Comparison of ENCODE assay signal across 25 cellular contexts in the genomic region with DNA sequence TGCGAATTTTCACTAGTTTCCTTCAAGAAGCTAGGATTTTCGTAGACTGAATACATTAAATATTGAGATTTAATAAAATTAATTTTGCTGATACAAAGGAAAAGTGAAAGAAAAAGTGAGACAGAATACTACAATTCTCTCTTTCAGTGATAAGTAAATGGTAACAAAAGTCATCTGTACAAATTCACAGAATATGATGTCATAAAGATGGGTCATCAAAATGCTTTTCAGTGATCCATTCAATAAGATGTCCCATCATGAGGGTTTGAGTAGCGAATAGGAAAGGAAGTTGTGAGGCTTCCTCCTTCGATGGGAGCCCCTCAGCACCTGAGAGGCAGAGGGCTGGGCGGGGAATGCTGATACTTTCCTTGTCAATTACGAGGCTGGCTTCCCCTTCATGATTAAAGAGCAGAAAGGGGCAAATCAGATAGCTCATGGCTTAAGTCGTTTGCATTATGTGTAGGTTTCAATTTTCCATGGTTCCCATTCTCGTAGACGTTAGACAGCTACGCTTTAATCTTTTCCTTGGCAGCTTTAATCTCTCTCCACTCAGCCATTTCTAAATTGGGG.
DNase-seq lines count a peak whose midpoint lies in the region; ATAC-seq, FAIRE-seq and TF ChIP-seq lines count a peak whose summit lies in the region.
"Had no signal": no experiment of that assay in that cellular context is flagged by ENCODE, and none has a peak within 500 bp of the region (broad histone marks: within the 10 kb centered on the region; RNA-seq: fewer than 3 reads in every experiment).

No MANE protein-coding gene starts in this region.

- no peaks in the 10 kb centered on the region for H3K27me3 ChIP-seq in BLaER1 treated with 17β-estradiol and CSF1 and Interleukin-3, amounts not matched to agents 10 nM and 100 nM
- no peaks in the 10 kb centered on the region for H3K27me3 ChIP-seq in PC-3 (ENCODE audit: low read length)
- H3K27me3 ChIP-seq in hepatocyte = no peaks in the 10 kb centered on the region
- H3K27me3 ChIP-seq: MG63 had no signal

- peaks cover 10 to 20% (median 13%) of the 10 kb centered on the region in 10 experiments for H3K4me1 ChIP-seq in BLaER1 treated with 17β-estradiol and CSF1 and Interleukin-3, amounts not matched to agents 10 nM and 100 nM
- H3K4me1 ChIP-seq in PC-3 (ENCODE audit: insufficient read depth, low read length) (peaks cover 19% of the 10 kb centered on the region), hepatocyte (ENCODE audit: insufficient read depth) (no peaks in the 10 kb centered on the region)

- H2AFZ ChIP-seq in PC-3 (ENCODE audit: low read length) (no peak overlapping the region), hepatocyte (peak overlapping the region; percentile 13)
- H2AFZ ChIP-seq: GM23248 had no signal

- H3K36me3 ChIP-seq in BLaER1 treated with 17β-estradiol and CSF1 and Interleukin-3, amounts not matched to agents 10 nM and 100 nM = no peaks in the 10 kb centered on the region
- H3K36me3 ChIP-seq in PC-3 (ENCODE audit: low read depth, low read length) = no peaks in the 10 kb centered on the region
- H3K36me3 ChIP-seq in hepatocyte (replicated peaks; ENCODE audit: insufficient read depth, low read depth) = no peaks in the 10 kb centered on the region
- H3K36me3 ChIP-seq: MG63 had no signal

- H3K4me2 ChIP-seq in BLaER1 treated with 17β-estradiol and CSF1 and Interleukin-3, amounts not matched to agents 10 nM and 100 nM = peak overlapping the region in 6 of 11 experiments; percentile 40 to 62 (median 52); a peak in 6 of 22 replicates
- H3K4me2 ChIP-seq in PC-3 (ENCODE audit: low read length) = peak overlapping the region; percentile 75
- peak overlapping the region; percentile 59 for H3K4me2 ChIP-seq in hepatocyte

- CTCF ChIA-PET in PC-3 (lab: Charles Lee) = interaction anchor here (0.6 kb wide), 1 partner anchor 24 kb away, joined by 4 read pairs; no protein-coding TSS in a partner anchor

- DNase-seq in D721Med (ENCODE audit: insufficient read length, low spot score) (no peak), PC-3 (no peak), hepatocyte (ENCODE audit: low spot score) (no peak), NCI-H748 treated with DMSO at 0.1 percent for 48 hours (lab: John Stamatoyannopoulos, UW) (no peak), SKM-1 treated with dmso at 0.1 percent for 144 hours (lab: John Stamatoyannopoulos, UW; ENCODE audit: unreplicated experiment) (no peak), NCI-H345 treated with DMSO at 0.1 percent for 48 hours (lab: John Stamatoyannopoulos, UW; ENCODE audit: unreplicated experiment) (no peak), COLO668 (lab: John Stamatoyannopoulos, UW; ENCODE audit: unreplicated experiment) (no peak)
- DNase-seq: ACHN, DMS153, GDM1, GM23248, HCEC 1CT, Kasumi-1, MG63, NCI-H1048, NCI-H1436, NCI-H2029, NCI-H2171, NCI-H446 treated with DMSO at 0.1 percent for 48 hours, NCI-H774, SHP77, T-helper 1 cell had no signal

- H3K27ac ChIP-seq in BLaER1 treated with 17β-estradiol and CSF1 and Interleukin-3, amounts not matched to agents 10 nM and 100 nM = no peak overlapping the region
- H3K27ac ChIP-seq in PC-3 (ENCODE audit: low read length) = peak overlapping the region; percentile 93
- no peak overlapping the region for H3K27ac ChIP-seq in hepatocyte
- H3K27ac ChIP-seq: GM23248 had no signal

- H3K79me2 ChIP-seq in PC-3 (ENCODE audit: low read length) (no peaks in the 10 kb centered on the region), hepatocyte (no peaks in the 10 kb centered on the region)

- H3K9ac ChIP-seq in BLaER1 treated with 17β-estradiol and CSF1 and Interleukin-3, amounts not matched to agents 10 nM and 100 nM = no peak overlapping the region
- peak overlapping the region; percentile 66 for H3K9ac ChIP-seq in PC-3 (ENCODE audit: low read length)
- H3K9ac ChIP-seq: GM23248 had no signal

- H4K20me1 ChIP-seq in BLaER1 treated with 17β-estradiol and CSF1 and Interleukin-3, amounts not matched to agents 10 nM and 100 nM = no peaks in the 10 kb centered on the region
- H4K20me1 ChIP-seq in PC-3 (ENCODE audit: low read length) (no peaks in the 10 kb centered on the region), hepatocyte (ENCODE audit: insufficient read depth, poor library complexity, severe bottlenecking) (no peaks in the 10 kb centered on the region)

- no TSS peak for BruUV-seq in PC-3 (replicated peaks; lab: Mats Ljungman, UMichigan)

- no peak for TF ChIP-seq CTCF in D721Med (IDR thresholded peaks at IDR 0.05; ENCODE audit: insufficient read depth, missing control alignments)
- TF ChIP-seq CTCF in PC-3 (conservative IDR thresholded peaks at IDR 0.05; ENCODE audit: low read depth, low read length) = no peak
- TF ChIP-seq CTCF in hepatocyte (IDR thresholded peaks at IDR 0.05; ENCODE audit: poor library complexity) = no peak

- peaks cover 0 to 10% (median 0%) of the 10 kb centered on the region in 11 experiments; a peak in 2 of 22 replicates for H3K9me3 ChIP-seq in BLaER1 treated with 17β-estradiol and CSF1 and Interleukin-3, amounts not matched to agents 10 nM and 100 nM (replicated peaks in 1 of 11)
- H3K9me3 ChIP-seq in PC-3 (ENCODE audit: low read length) (no peaks in the 10 kb centered on the region), hepatocyte (ENCODE audit: low read depth) (no peaks in the 10 kb centered on the region)
- H3K9me3 ChIP-seq: MG63 had no signal

- H3K9me2 ChIP-seq in PC-3 (replicated peaks; ENCODE audit: low read length) = no peaks in the 10 kb centered on the region
- no peaks in the 10 kb centered on the region for H3K9me2 ChIP-seq in hepatocyte (replicated peaks; ENCODE audit: insufficient read depth)

- no peaks in the 10 kb centered on the region for H3F3A ChIP-seq in PC-3 (ENCODE audit: low read length, unreplicated experiment)

- no peak overlapping the region for H3K4me3 ChIP-seq in BLaER1 treated with 17β-estradiol and CSF1 and Interleukin-3, amounts not matched to agents 10 nM and 100 nM
- H3K4me3 ChIP-seq in PC-3 (ENCODE audit: low read length) = peak overlapping the region; percentile 25; the same call in 1 of the 2 replicates
- H3K4me3 ChIP-seq in hepatocyte = no peak overlapping the region
- H3K4me3 ChIP-seq: GM23248, MG63 had no signal

- peak; percentile 99 for FAIRE-seq in D721Med (lab: Jason Lieb, UNC)
- FAIRE-seq: RCC 7860 had no signal

- ATAC-seq in PC-3 = no peak
- ATAC-seq: SK-N-SH treated with all-trans-retinoic acid at 6 μM for 48 hours had no signal

- POLR2A ChIA-PET in PC-3 (lab: Charles Lee; ENCODE audit: unreplicated experiment) = no interaction called here

- 54% methylated on average over 10 of the region's 10 CpGs for WGBS in hepatocyte (ENCODE audit: low lambda C conversion rate, missing lambda C conversion rate)

- intact Hi-C loops in PC-3 (cut with micrococcal nuclease) = loop anchor here (2.0 kb wide), 1 partner anchor 42 kb away; no protein-coding TSS in a partner anchor
